ENCODE assay signal across 22 cellular contexts in genomic region chr3:40582401-40583027, GRCh38. TPM values are rescaled to one million over a fixed set of nuclear protein-coding genes. Genes with fewer than 3 reads are reported as not detected.
A peak's percentile ranks its signal among the peaks of the same experiment; 100 is the strongest.
DNase-seq lines count a peak whose midpoint lies in the region; ATAC-seq and TF ChIP-seq lines count a peak whose summit lies in the region.
"Had no signal": no experiment of that assay in that cellular context is flagged by ENCODE, and none has a peak within 500 bp of the region (broad histone marks: within the 10 kb centered on the region; RNA-seq: fewer than 3 reads in every experiment).

No MANE protein-coding gene starts in this region.

- H3K36me3 Mint-ChIP-seq in brain, result no peaks in the 10 kb centered on the region
- no peaks in the 10 kb centered on the region for H3K36me3 Mint-ChIP-seq in nephron (ENCODE audit: low read depth)
- H3K36me3 Mint-ChIP-seq: CD4-positive, CD25-positive, alpha-beta regulatory T cell had no signal

- intact Hi-C loops in Right ventricle myocardium superior (cut with DNase I), result loop anchor here (10.0 kb wide), 1 partner anchor 622 kb away; no protein-coding TSS in a partner anchor
- intact Hi-C loops in cardiac septum (cut with DNase I), result loop anchor here (5.0 to 10.0 kb wide), 5 partner anchors 255 to 1135 kb away; partner anchors contain the start of gene CTNNB1

- H3K4me1 Mint-ChIP-seq in brain (peaks cover 57% of the 10 kb centered on the region), nephron (peaks cover 45% of the 10 kb centered on the region)

- H3K27ac Mint-ChIP-seq in brain, result peak overlapping the region in 4 of 5 experiments; percentile 23 to 82 (median 50)
- peak overlapping the region; percentile 11 to 75 (median 67) for H3K27ac Mint-ChIP-seq in nephron
- H3K27ac Mint-ChIP-seq: CD4-positive, CD25-positive, alpha-beta regulatory T cell had no signal

- TF ChIP-seq CTCF in brain (conservative IDR thresholded peaks at IDR 0.05) (no peak), nephron (IDR thresholded peaks at IDR 0.05; ENCODE audit: unreplicated experiment in 3 of 3) (no peak)

- H3K27me3 Mint-ChIP-seq in brain (peaks cover 3% of the 10 kb centered on the region), nephron (ENCODE audit: low read depth) (peaks cover 8% of the 10 kb centered on the region)

- peak; percentile 38 for DNase-seq in Right ventricle myocardium superior
- DNase-seq in cardiac septum (ENCODE audit: low spot score), result no peak
- DNase-seq: CD4-positive, CD25-positive, alpha-beta regulatory T cell; DMS153; DND-41; HCEC 1CT; IMR-90; KG1; MM.1S; NCI-H2029; NCI-H2227 treated with DMSO at 0.1 percent for 48 hours; NCI-H510A; NCI-H748 treated with DMSO at 0.1 percent for 48 hours; RPMI8226; SHP77 treated with DMSO at 0.1 percent for 48 hours had no signal

- peak overlapping the region; percentile 37 for H3K27ac ChIP-seq in temporal lobe (ENCODE audit: low read depth, low read length)
- H3K27ac ChIP-seq: BLaER1, SK-N-MC had no signal

- H3K4me3 Mint-ChIP-seq in brain (no peak overlapping the region), nephron (no peak overlapping the region)
- H3K4me3 Mint-ChIP-seq: CD4-positive, CD25-positive, alpha-beta regulatory T cell had no signal

- H3K9me3 Mint-ChIP-seq in brain (peaks cover 0 to 3% (median 0%) of the 10 kb centered on the region in 5 experiments), nephron (no peaks in the 10 kb centered on the region)
- H3K9me3 Mint-ChIP-seq: CD4-positive, CD25-positive, alpha-beta regulatory T cell had no signal

- ATAC-seq in Right ventricle myocardium superior (ENCODE audit: poor library complexity) (peak; percentile 36), GM18868 (IDR thresholded peaks at IDR 0.05; ENCODE audit: unreplicated experiment) (no peak), GM18858 (IDR thresholded peaks at IDR 0.05; ENCODE audit: unreplicated experiment) (no peak)

RNA-seq across cellular contexts. Expression of gene ZNF621, which starts 57.8 kb away (rescaled TPM):
- total RNA-seq in Right ventricle myocardium superior, result 9.3 TPM
- 14.0 TPM for total RNA-seq in cardiac septum
- polyA plus RNA-seq in brain (ENCODE audit: insufficient read depth, low read depth, low replicate concordance), result 6.9 TPM
- 12.5 TPM for total RNA-seq in temporal lobe
